ENCODE assay signal across 8 cellular contexts in genomic region chr6:138987299-138987642, GRCh38. TPM values are rescaled to one million over a fixed set of nuclear protein-coding genes. Genes with fewer than 3 reads are reported as not detected.
DNase-seq lines count a peak whose midpoint lies in the region; ATAC-seq and TF ChIP-seq lines count a peak whose summit lies in the region.

No MANE protein-coding gene starts in this region.

- H3K4me3 ChIP-seq in BE2C (ENCODE audit: low read depth, low read length) (peak overlapping the region; percentile 84), iPS-18c (ENCODE audit: insufficient read depth, low read depth, low read length) (peak overlapping the region; percentile 89)

- H3K4me1 ChIP-seq in BE2C, result peaks cover 2% of the 10 kb centered on the region; the same call in 1 of the 2 replicates

- peaks cover 2% of the 10 kb centered on the region; the same call in 1 of the 2 replicates for H3K27me3 Mint-ChIP-seq in HFFc6 (ENCODE audit: insufficient read depth)
- H3K27me3 Mint-ChIP-seq in activated naive CD8-positive, alpha-beta T cell, result no peaks in the 10 kb centered on the region
- H3K27me3 Mint-ChIP-seq in stimulated activated naive CD8-positive, alpha-beta T cell treated with anti-CD3 and anti-CD28 coated beads, Interleukin-15, amount 100 ng/mL, for 72 hours, result no peaks in the 10 kb centered on the region

- peak overlapping the region; percentile 84 for H3K4me3 Mint-ChIP-seq in HFFc6
- H3K4me3 Mint-ChIP-seq in activated naive CD8-positive, alpha-beta T cell, result no peak overlapping the region
- H3K4me3 Mint-ChIP-seq in stimulated activated naive CD8-positive, alpha-beta T cell treated with anti-CD3 and anti-CD28 coated beads, Interleukin-15, amount 100 ng/mL, for 72 hours, result no peak overlapping the region

- H3K9me3 ChIP-seq in BE2C (no peaks in the 10 kb centered on the region), iPS-18c (ENCODE audit: control insufficient read depth, insufficient read depth, low read length) (no peaks in the 10 kb centered on the region)

- no peaks in the 10 kb centered on the region for H3K36me3 Mint-ChIP-seq in HFFc6 (ENCODE audit: low read depth)
- no peaks in the 10 kb centered on the region for H3K36me3 Mint-ChIP-seq in activated naive CD8-positive, alpha-beta T cell

- no peaks in the 10 kb centered on the region for H3K27me3 ChIP-seq in BE2C

- no peak for ATAC-seq in stimulated activated naive CD8-positive, alpha-beta T cell treated with anti-CD3 and anti-CD28 coated beads, Interleukin-15, amount 100 ng/mL, for 72 hours
- ATAC-seq in GM19324 (IDR thresholded peaks at IDR 0.05; ENCODE audit: low FRiP score, unreplicated experiment) (no peak), HG03520 (IDR thresholded peaks at IDR 0.05; ENCODE audit: unreplicated experiment) (no peak)

- H3K36me3 ChIP-seq in BE2C, result no peaks in the 10 kb centered on the region

- peak overlapping the region; percentile 60 for H3K27ac Mint-ChIP-seq in HFFc6
- H3K27ac Mint-ChIP-seq in activated naive CD8-positive, alpha-beta T cell, result peak overlapping the region; percentile 59
- peak overlapping the region; percentile 90 to 94 for H3K27ac Mint-ChIP-seq in stimulated activated naive CD8-positive, alpha-beta T cell treated with anti-CD3 and anti-CD28 coated beads, Interleukin-15, amount 100 ng/mL, for 72 hours

- H3K9me3 Mint-ChIP-seq in HFFc6, result no peaks in the 10 kb centered on the region
- H3K9me3 Mint-ChIP-seq in activated naive CD8-positive, alpha-beta T cell (ENCODE audit: low read depth), result no peaks in the 10 kb centered on the region
- no peaks in the 10 kb centered on the region for H3K9me3 Mint-ChIP-seq in stimulated activated naive CD8-positive, alpha-beta T cell treated with anti-CD3 and anti-CD28 coated beads, Interleukin-15, amount 100 ng/mL, for 72 hours

- peak; percentile 28 for DNase-seq in BE2C
- DNase-seq in HFFc6, result no peak
- no peak for DNase-seq in stimulated activated naive CD8-positive, alpha-beta T cell treated with anti-CD3 and anti-CD28 coated beads, Interleukin-15, amount 100 ng/mL, for 72 hours
- DNase-seq in AG20443 (ENCODE audit: low spot score), result no peak

- TF ChIP-seq CTCF in BE2C (IDR thresholded peaks at IDR 0.05; ENCODE audit: low read depth, low read length), result no peak
- TF ChIP-seq CTCF in HFFc6 (IDR thresholded peaks at IDR 0.05), result no peak

- H3K4me1 Mint-ChIP-seq in HFFc6 (ENCODE audit: low read depth), result 0 out of 2 replicates have a peak, but pooled peaks cover 5% of the 10 kb centered on the region
- peaks cover 10% of the 10 kb centered on the region for H3K4me1 Mint-ChIP-seq in activated naive CD8-positive, alpha-beta T cell (ENCODE audit: low read depth)
- H3K4me1 Mint-ChIP-seq in stimulated activated naive CD8-positive, alpha-beta T cell treated with anti-CD3 and anti-CD28 coated beads, Interleukin-15, amount 100 ng/mL, for 72 hours, result peaks cover 16% of the 10 kb centered on the region

RNA-seq across cellular contexts. Expression of gene REPS1, which starts 0.8 kb away (rescaled TPM):
- 35.5 TPM for polyA plus RNA-seq in BE2C (2012; ENCODE audit: insufficient read depth, insufficient read length, low read depth)
- total RNA-seq in HFFc6 (2021; fragmentation: NEBNext Ultra II Directional; extraction: Animal tissue kit (Norgen Biotek cat#: 25700)), result 10 to 100 TPM; 21.1 to 29.9 (median 26.2) TPM

RNA-seq across cellular contexts. Expression of gene ABRACL, which starts 41.3 kb away (rescaled TPM):
- 0.69 TPM for polyA plus RNA-seq in BE2C (2012; ENCODE audit: insufficient read depth, insufficient read length, low read depth)
- total RNA-seq in HFFc6 (2021; fragmentation: NEBNext Ultra II Directional; extraction: Animal tissue kit (Norgen Biotek cat#: 25700)), result 10 to 100 TPM; 18.3 to 25.5 (median 22.4) TPM
